Comparison of ENCODE assay signal across 12 cellular contexts in genomic region chr10:110364531-110364937, GRCh38. TPM values are rescaled to one million over a fixed set of nuclear protein-coding genes. Genes with fewer than 3 reads are reported as not detected.
DNase-seq lines count a peak whose midpoint lies in the region; ATAC-seq and TF ChIP-seq lines count a peak whose summit lies in the region.
"Had no signal": no experiment of that assay in that cellular context is flagged by ENCODE, and none has a peak within 500 bp of the region (broad histone marks: within the 10 kb centered on the region; RNA-seq: fewer than 3 reads in every experiment).

No MANE protein-coding gene starts in this region.

- H3K4me3 Mint-ChIP-seq in CD8-positive, alpha-beta memory T cell = no peak overlapping the region

- peak overlapping the region in 1 of 8 donors; percentile 84 for H3K27ac Mint-ChIP-seq in CD8-positive, alpha-beta memory T cell

- H3K4me3 ChIP-seq in AG04450 (ENCODE audit: low read depth, low read length) = no peak overlapping the region
- H3K4me3 ChIP-seq in OCI-LY1 (ENCODE audit: low read depth, low read length, poor library complexity, severe bottlenecking) = no peak overlapping the region
- H3K4me3 ChIP-seq in CD8-positive, alpha-beta memory T cell (ENCODE audit: low read length) = no peak overlapping the region
- H3K4me3 ChIP-seq in ovary = no peak overlapping the region
- H3K4me3 ChIP-seq: BLaER1, lung had no signal

- H3K9me3 ChIP-seq in AG04450 (ENCODE audit: control insufficient read depth, insufficient read depth, low read length) (no peaks in the 10 kb centered on the region), OCI-LY1 (ENCODE audit: low read length) (no peaks in the 10 kb centered on the region), ovary (no peaks in the 10 kb centered on the region)
- H3K9me3 ChIP-seq in CD8-positive, alpha-beta memory T cell (ENCODE audit: low read length) = no peaks in the 10 kb centered on the region
- H3K9me3 ChIP-seq: BLaER1 had no signal

- 67 to 81% (median 71%) methylated on average over 3 of the region's 3 CpGs for WGBS in ovary, 3 donors

- H4K20me1 ChIP-seq in OCI-LY1 (ENCODE audit: insufficient read depth, low read length) = no peaks in the 10 kb centered on the region
- H4K20me1 ChIP-seq: BLaER1 had no signal

- no peak for TF ChIP-seq POLR2A in ovary (IDR thresholded peaks at IDR 0.05)

- POLR2A ChIA-PET in AG04450 (lab: Yijun Ruan, JAX) = no interaction called here
- POLR2A ChIA-PET in CD8-positive, alpha-beta memory T cell (lab: Charles Lee) = no interaction called here

- no peaks in the 10 kb centered on the region for H3K9me3 Mint-ChIP-seq in CD8-positive, alpha-beta memory T cell

- no peak overlapping the region for H2AFZ ChIP-seq in OCI-LY1 (ENCODE audit: low read length)

- intact Hi-C loops in ovary (cut with DNase I) = no loop called here

- no peak for TF ChIP-seq EP300 in ovary (IDR thresholded peaks at IDR 0.05)

- no peaks in the 10 kb centered on the region for H3K27me3 ChIP-seq in AG04450 (ENCODE audit: control insufficient read depth, insufficient read depth, low read length)
- H3K27me3 ChIP-seq in OCI-LY1 (ENCODE audit: insufficient read depth, low read length) = no peaks in the 10 kb centered on the region
- no peaks in the 10 kb centered on the region for H3K27me3 ChIP-seq in CD8-positive, alpha-beta memory T cell (ENCODE audit: insufficient read depth, low read length, poor library complexity, severe bottlenecking)
- no peaks in the 10 kb centered on the region for H3K27me3 ChIP-seq in ovary
- H3K27me3 ChIP-seq: BLaER1, brain microvascular endothelial cell had no signal

- H3F3A ChIP-seq in OCI-LY1 (ENCODE audit: insufficient read depth, low read length) = no peaks in the 10 kb centered on the region

- no peak for DNase-seq in AG04450 (ENCODE audit: low read depth, low spot score)
- peak; percentile 60 for DNase-seq in activated naive CD4-positive, alpha-beta T cell treated with anti-CD3 and anti-CD28 coated beads, Interleukin-2, amount 50 U/mL, for 16 hours
- DNase-seq in stimulated activated CD4-positive, alpha-beta T cell treated with anti-CD3 and anti-CD28 coated beads, Interleukin-12 subunit alpha, Interleukin-12 subunit beta, amount 100 ng/mL, for 48 hours (ENCODE audit: low read depth in 2 of 3, low spot score in 1 of 3) = peak in 2 of 3 donors; percentile 26 to 43
- no peak for DNase-seq in CD8-positive, alpha-beta memory T cell
- DNase-seq in AG20443 (ENCODE audit: low spot score) = no peak
- DNase-seq in ovary = no peak
- DNase-seq: brain microvascular endothelial cell, MM.1S had no signal

- no peak overlapping the region; the same call in 1 of the 2 replicates for H3K4me2 ChIP-seq in OCI-LY1 (ENCODE audit: low read length)
- H3K4me2 ChIP-seq: BLaER1 had no signal

- no peaks in the 10 kb centered on the region for H3K36me3 Mint-ChIP-seq in CD8-positive, alpha-beta memory T cell

- no peak for TF ChIP-seq CTCF in AG04450 (IDR thresholded peaks at IDR 0.05; ENCODE audit: low read depth, low read length)
- TF ChIP-seq CTCF in OCI-LY1 (IDR thresholded peaks at IDR 0.05; ENCODE audit: low read length) = no peak
- TF ChIP-seq CTCF in ovary (IDR thresholded peaks at IDR 0.05) = no peak

- H3K79me2 ChIP-seq in OCI-LY1 (ENCODE audit: insufficient read depth, low read length) = no peaks in the 10 kb centered on the region

- CTCF ChIA-PET in AG04450 (lab: Charles Lee) = no interaction called here
- CTCF ChIA-PET in CD8-positive, alpha-beta memory T cell (lab: Charles Lee) = interaction anchor here (5.0 kb wide), 1 partner anchor 10 kb away, joined by 24 read pairs; no protein-coding TSS in a partner anchor

- no peak overlapping the region for H3K9ac ChIP-seq in OCI-LY1 (ENCODE audit: low read length)
- H3K9ac ChIP-seq: BLaER1 had no signal

- H3K36me3 ChIP-seq in OCI-LY1 (ENCODE audit: insufficient read depth, low read length) (no peaks in the 10 kb centered on the region), ovary (no peaks in the 10 kb centered on the region)
- H3K36me3 ChIP-seq in CD8-positive, alpha-beta memory T cell (ENCODE audit: insufficient read depth, low read length) = no peaks in the 10 kb centered on the region
- H3K36me3 ChIP-seq: BLaER1, brain microvascular endothelial cell had no signal

- no peak for ATAC-seq in GM18517 (IDR thresholded peaks at IDR 0.05; ENCODE audit: unreplicated experiment)

- H3K27me3 Mint-ChIP-seq in CD8-positive, alpha-beta memory T cell = peaks cover 0 to 1% of the 10 kb centered on the region in 2 donors

- H3K27ac ChIP-seq in AG04450 (ENCODE audit: low read depth, low read length) = peak overlapping the region; percentile 11
- peak overlapping the region; percentile 33 for H3K27ac ChIP-seq in OCI-LY1 (ENCODE audit: low read depth, low read length, poor library complexity, severe bottlenecking)
- H3K27ac ChIP-seq in CD8-positive, alpha-beta memory T cell (ENCODE audit: low read depth, low read length) = no peak overlapping the region
- no peak overlapping the region for H3K27ac ChIP-seq in ovary
- H3K27ac ChIP-seq: BLaER1, brain microvascular endothelial cell had no signal

- H3K4me1 ChIP-seq in OCI-LY1 (ENCODE audit: insufficient read depth, low read length, severe bottlenecking) (peaks cover 53% of the 10 kb centered on the region), ovary (ENCODE audit: insufficient read depth) (no peaks in the 10 kb centered on the region)
- no peaks in the 10 kb centered on the region for H3K4me1 ChIP-seq in CD8-positive, alpha-beta memory T cell (ENCODE audit: insufficient read depth, low read length)

- H3K9me2 ChIP-seq in OCI-LY1 (ENCODE audit: low read depth, low read length) = no peaks in the 10 kb centered on the region

- H3K4me1 Mint-ChIP-seq in CD8-positive, alpha-beta memory T cell = peaks cover 0 to 8% (median 7%) of the 10 kb centered on the region in 3 donors

RNA-seq across cellular contexts. Expression of gene SMNDC1, which starts 59.8 kb away (rescaled TPM):
- polyA plus RNA-seq in AG04450 (2011; rRNA removed) (20.1 and 26.4 TPM in 2 replicates), ovary (10 to 100 TPM; 14.2 to 36.1 TPM)
- polyA minus RNA-seq in AG04450 (2011; rRNA and poly(A)+ RNA removed) = 8.1 and 9.6 TPM in 2 replicates
- 10 to 100 TPM; 54.9 to 60.1 TPM for total RNA-seq in CD8-positive, alpha-beta memory T cell
- polyA plus RNA-seq in CD8-positive, alpha-beta memory T cell = 17.7 TPM
- total RNA-seq in ovary = 10 to 100 TPM; 11.7 to 31.9 (median 28.2) TPM

Comparison
In these comparisons a context has a peak if more than half of its experiments do, and no peak if none do; other contexts are left out.
1. DNase-seq: peak in activated naive CD4-positive, alpha-beta T cell treated with anti-CD3 and anti-CD28 coated beads, Interleukin-2, amount 50 U/mL, for 16 hours (single experiment) and stimulated activated CD4-positive, alpha-beta T cell treated with anti-CD3 and anti-CD28 coated beads, Interleukin-12 subunit alpha, Interleukin-12 subunit beta, amount 100 ng/mL, for 48 hours (2 of 3); none in AG04450 (single experiment), CD8-positive, alpha-beta memory T cell (0 of 5), AG20443 (single experiment) and ovary (0 of 5).
2. H3K27ac ChIP-seq: peak in AG04450 (single experiment) and OCI-LY1 (single experiment); none in CD8-positive, alpha-beta memory T cell (single experiment) and ovary (0 of 2).